In genomic region chr2:232419245-232420072, GRCh38 we compare ENCODE assay signal across 10 cellular contexts. TPM values are rescaled to one million over a fixed set of nuclear protein-coding genes. Genes with fewer than 3 reads are reported as not detected.
A peak's percentile ranks its signal among the peaks of the same experiment; 100 is the strongest.
DNase-seq lines count a peak whose midpoint lies in the region; ATAC-seq and TF ChIP-seq lines count a peak whose summit lies in the region.
"Had no signal": no experiment of that assay in that cellular context is flagged by ENCODE, and none has a peak within 500 bp of the region (broad histone marks: within the 10 kb centered on the region; RNA-seq: fewer than 3 reads in every experiment).

No MANE protein-coding gene starts in this region.

- peaks cover 16% of the 10 kb centered on the region for H3K9me3 ChIP-seq in mesodermal cell (ENCODE audit: control insufficient read depth, low read length)

- WGBS in mesodermal cell (ENCODE audit: insufficient coverage in 2 of 2), 2 experiments, result 2% methylated on average over 67 to 78 of the region's 79 CpGs

- no peaks in the 10 kb centered on the region for H3K36me3 ChIP-seq in mesodermal cell (ENCODE audit: control insufficient read depth, insufficient read depth, low read length)

- H3K36me3 Mint-ChIP-seq in activated naive CD4-positive, alpha-beta T cell treated with anti-CD3 and anti-CD28 coated beads, Interleukin-2, amount 50 U/mL, for 24 hours, result no peaks in the 10 kb centered on the region
- H3K36me3 Mint-ChIP-seq in central memory CD8-positive, alpha-beta T cell (ENCODE audit: insufficient read depth), result peaks cover 6% of the 10 kb centered on the region
- H3K36me3 Mint-ChIP-seq in type B pancreatic cell, result peaks cover 8% of the 10 kb centered on the region

- no peak overlapping the region for H3K27ac ChIP-seq in mesodermal cell (ENCODE audit: low read depth, low read length, severe bottlenecking)

- no peak for ATAC-seq in central memory CD8-positive, alpha-beta T cell (replicated peaks; ENCODE audit: extremely low read depth, poor library complexity, severe bottlenecking)
- no peak for ATAC-seq in HG03565 (IDR thresholded peaks at IDR 0.05; ENCODE audit: unreplicated experiment)

- H3K4me1 ChIP-seq in mesodermal cell (ENCODE audit: control insufficient read depth, insufficient read depth, low read length, poor library complexity, severe bottlenecking), result peaks cover 7% of the 10 kb centered on the region

- peak overlapping the region; percentile 21 for H3K4me3 ChIP-seq in mesodermal cell (ENCODE audit: extremely low read depth, insufficient read depth, low read length, poor library complexity, severe bottlenecking)

- DNase-seq in activated naive CD4-positive, alpha-beta T cell treated with Interleukin-2 at 50 U/mL for 16 hours, result no peak
- DNase-seq in central memory CD8-positive, alpha-beta T cell (ENCODE audit: low spot score in 2 of 2), result no peak
- DNase-seq in type B pancreatic cell (ENCODE audit: extremely low spot score, unreplicated experiment) (no peak), COLO829 (ENCODE audit: low spot score) (no peak), nucleus accumbens (lab: John Stamatoyannopoulos, UW) (no peak)
- DNase-seq: NCI-H1092, substantia nigra had no signal

- H3K27me3 Mint-ChIP-seq in activated naive CD4-positive, alpha-beta T cell treated with anti-CD3 and anti-CD28 coated beads, Interleukin-2, amount 50 U/mL, for 24 hours, result peaks cover 18% of the 10 kb centered on the region
- H3K27me3 Mint-ChIP-seq in central memory CD8-positive, alpha-beta T cell, result peaks cover 69% of the 10 kb centered on the region
- peaks cover 88% of the 10 kb centered on the region for H3K27me3 Mint-ChIP-seq in type B pancreatic cell

- peaks cover 9% of the 10 kb centered on the region for H3K4me1 Mint-ChIP-seq in activated naive CD4-positive, alpha-beta T cell treated with anti-CD3 and anti-CD28 coated beads, Interleukin-2, amount 50 U/mL, for 24 hours
- peaks cover 12% of the 10 kb centered on the region for H3K4me1 Mint-ChIP-seq in central memory CD8-positive, alpha-beta T cell
- peaks cover 4% of the 10 kb centered on the region for H3K4me1 Mint-ChIP-seq in type B pancreatic cell (ENCODE audit: unreplicated experiment)

- H3K9me3 Mint-ChIP-seq in activated naive CD4-positive, alpha-beta T cell treated with anti-CD3 and anti-CD28 coated beads, Interleukin-2, amount 50 U/mL, for 24 hours, result no peaks in the 10 kb centered on the region
- no peaks in the 10 kb centered on the region for H3K9me3 Mint-ChIP-seq in central memory CD8-positive, alpha-beta T cell
- peaks cover 4% of the 10 kb centered on the region for H3K9me3 Mint-ChIP-seq in type B pancreatic cell

- peak overlapping the region; percentile 60 for H3K4me3 Mint-ChIP-seq in activated naive CD4-positive, alpha-beta T cell treated with anti-CD3 and anti-CD28 coated beads, Interleukin-2, amount 50 U/mL, for 24 hours
- peak overlapping the region; percentile 6 for H3K4me3 Mint-ChIP-seq in central memory CD8-positive, alpha-beta T cell
- H3K4me3 Mint-ChIP-seq in type B pancreatic cell, result peak overlapping the region; percentile 87

- H3K27ac Mint-ChIP-seq in activated naive CD4-positive, alpha-beta T cell treated with anti-CD3 and anti-CD28 coated beads, Interleukin-2, amount 50 U/mL, for 24 hours, result no peak overlapping the region
- H3K27ac Mint-ChIP-seq in central memory CD8-positive, alpha-beta T cell (ENCODE audit: low read depth), result no peak overlapping the region
- H3K27ac Mint-ChIP-seq in type B pancreatic cell, result peak overlapping the region; percentile 58

- TF ChIP-seq CTCF in type B pancreatic cell (conservative IDR thresholded peaks at IDR 0.05), result no peak

RNA-seq across cellular contexts. Expression of gene ALPG, which starts 12.8 kb away (rescaled TPM):
- not detected for polyA plus RNA-seq in mesodermal cell (2013, experiment 1 of 2)
- not detected for polyA plus RNA-seq in mesodermal cell (2013, experiment 2 of 2)
- total RNA-seq in type B pancreatic cell (ENCODE audit: low replicate concordance), result 0.14 and 0.88 TPM in 2 replicates

RNA-seq across cellular contexts. Expression of gene ALPI, which starts 36.5 kb away (rescaled TPM):
- polyA plus RNA-seq in mesodermal cell (2013, experiment 1 of 2), result not detected
- polyA plus RNA-seq in mesodermal cell (2013, experiment 2 of 2), result not detected
- 1.5 and 6.5 TPM in 2 replicates for total RNA-seq in type B pancreatic cell (ENCODE audit: low replicate concordance)

RNA-seq across cellular contexts. Expression of gene ALPP, which starts 40.9 kb away (rescaled TPM):
- not detected for polyA plus RNA-seq in mesodermal cell (2013, experiment 1 of 2)
- polyA plus RNA-seq in mesodermal cell (2013, experiment 2 of 2), result not detected
- total RNA-seq in type B pancreatic cell (ENCODE audit: low replicate concordance), result 0.27 and 1.5 TPM in 2 replicates

Comparison
In these comparisons a context has a peak if more than half of its experiments do, and no peak if none do; other contexts are left out.
1. H3K4me3 Mint-ChIP-seq: peak in every context shown above with its lines; median percentile 87 in type B pancreatic cell; 60 in activated naive CD4-positive, alpha-beta T cell treated with anti-CD3 and anti-CD28 coated beads, Interleukin-2, amount 50 U/mL, for 24 hours; 6 in central memory CD8-positive, alpha-beta T cell.